ENCODE assay signal across 13 cellular contexts in genomic region chr7:121798896-121799295, GRCh38.
A peak's percentile ranks its signal among the peaks of the same experiment; 100 is the strongest.
DNase-seq lines count a peak whose midpoint lies in the region; ATAC-seq and TF ChIP-seq lines count a peak whose summit lies in the region.
"Had no signal": no experiment of that assay in that cellular context is flagged by ENCODE, and none has a peak within 500 bp of the region (broad histone marks: within the 10 kb centered on the region; RNA-seq: fewer than 3 reads in every experiment).

No MANE protein-coding gene starts in this region.

- H3K36me3 Mint-ChIP-seq in activated CD8-positive, alpha-beta T cell treated with anti-CD3 and anti-CD28 coated beads for 36 hours (ENCODE audit: low read depth) = no peaks in the 10 kb centered on the region
- H3K36me3 Mint-ChIP-seq: naive B cell had no signal

- no peaks in the 10 kb centered on the region for H3K9me3 Mint-ChIP-seq in activated CD8-positive, alpha-beta T cell treated with anti-CD3 and anti-CD28 coated beads for 36 hours
- H3K9me3 Mint-ChIP-seq: naive B cell had no signal

- H3K36me3 ChIP-seq in iPS-15b (ENCODE audit: control insufficient read depth, insufficient read depth, low read length) = no peaks in the 10 kb centered on the region
- H3K36me3 ChIP-seq: thyroid gland had no signal

- intact Hi-C loops in activated CD8-positive, alpha-beta T cell treated with anti-CD3 and anti-CD28 coated beads for 36 hours (cut with micrococcal nuclease) = no loop called here

- POLR2A ChIA-PET in activated CD8-positive, alpha-beta T cell treated with anti-CD3 and anti-CD28 coated beads for 36 hours (lab: Charles Lee) = no interaction called here

- H3K27ac ChIP-seq in temporal lobe (ENCODE audit: low read depth, low read length) = peak overlapping the region; percentile 67
- H3K27ac ChIP-seq: HL-60, thyroid gland had no signal

- no peaks in the 10 kb centered on the region for H3K4me1 Mint-ChIP-seq in activated CD8-positive, alpha-beta T cell treated with anti-CD3 and anti-CD28 coated beads for 36 hours (ENCODE audit: low read depth)
- H3K4me1 Mint-ChIP-seq: naive B cell had no signal

- CTCF ChIA-PET in activated CD8-positive, alpha-beta T cell treated with anti-CD3 and anti-CD28 coated beads for 36 hours (lab: Charles Lee) = interaction anchor here (1.4 kb wide), 1 partner anchor 195 kb away, joined by 3 read pairs; no protein-coding TSS in a partner anchor

- no peaks in the 10 kb centered on the region for H3K27me3 ChIP-seq in iPS-15b (ENCODE audit: control insufficient read depth, insufficient read depth, low read length)
- H3K27me3 ChIP-seq: thyroid gland had no signal

- no peak overlapping the region for H3K4me3 Mint-ChIP-seq in activated CD8-positive, alpha-beta T cell treated with anti-CD3 and anti-CD28 coated beads for 36 hours
- H3K4me3 Mint-ChIP-seq: naive B cell had no signal

- peak overlapping the region; percentile 5 for H3K9ac ChIP-seq in iPS-15b (ENCODE audit: low read depth, low read length)

- in situ Hi-C loops in astrocyte of the spinal cord (cut with HindIII; ENCODE audit: low sequenced_read_pairs) = no loop called here

- DNase-seq in NCI-H2227 (lab: John Stamatoyannopoulos, UW; ENCODE audit: unreplicated experiment) = peak; percentile 20
- peak; percentile 64 for DNase-seq in astrocyte of the spinal cord (ENCODE audit: low read depth, low spot score)
- DNase-seq in activated CD8-positive, alpha-beta T cell treated with anti-CD3 and anti-CD28 coated beads for 36 hours = no peak
- no peak for DNase-seq in central memory CD4-positive, alpha-beta T cell
- DNase-seq in NCI-H1930 (lab: John Stamatoyannopoulos, UW) = no peak
- DNase-seq: activated T-cell treated with anti-CD3 and anti-CD28 coated beads, Interleukin-2, amount 50 U/mL, for 48 hours; aorta; naive B cell; thyroid gland had no signal

- H3K4me1 ChIP-seq in iPS-15b (ENCODE audit: control insufficient read depth, insufficient read depth, low read length) = peaks cover 29% of the 10 kb centered on the region
- H3K4me1 ChIP-seq: thyroid gland had no signal

- TF ChIP-seq CTCF in astrocyte of the spinal cord (IDR thresholded peaks at IDR 0.05; ENCODE audit: low read depth, low read length) = no peak
- TF ChIP-seq CTCF in activated CD8-positive, alpha-beta T cell treated with anti-CD3 and anti-CD28 coated beads for 36 hours (IDR thresholded peaks at IDR 0.05) = no peak

- H3K4me3 ChIP-seq in astrocyte of the spinal cord (ENCODE audit: low read depth, low read length) = no peak overlapping the region
- no peak overlapping the region for H3K4me3 ChIP-seq in iPS-15b (ENCODE audit: low read depth, low read length)
- H3K4me3 ChIP-seq: skin epidermis, thyroid gland had no signal

- no peaks in the 10 kb centered on the region for H3K27me3 Mint-ChIP-seq in activated CD8-positive, alpha-beta T cell treated with anti-CD3 and anti-CD28 coated beads for 36 hours

- H3K27ac Mint-ChIP-seq in activated CD8-positive, alpha-beta T cell treated with anti-CD3 and anti-CD28 coated beads for 36 hours = no peak overlapping the region
- H3K27ac Mint-ChIP-seq: naive B cell had no signal

- H3K9me3 ChIP-seq in iPS-15b (ENCODE audit: control insufficient read depth, insufficient read depth, low read length) = no peaks in the 10 kb centered on the region
- H3K9me3 ChIP-seq: thyroid gland had no signal

- no peak for ATAC-seq in activated CD8-positive, alpha-beta T cell treated with anti-CD3 and anti-CD28 coated beads for 36 hours

Comparison
In these comparisons a context has a peak if more than half of its experiments do, and no peak if none do; other contexts are left out.
1. DNase-seq: peak in NCI-H2227 (single experiment) and astrocyte of the spinal cord (single experiment); none in activated CD8-positive, alpha-beta T cell treated with anti-CD3 and anti-CD28 coated beads for 36 hours (single experiment), central memory CD4-positive, alpha-beta T cell (single experiment) and NCI-H1930 (0 of 2).